Comparison of ENCODE assay signal across 1 cellular context in genomic region chr1:209630383-209631219, GRCh38.
TF ChIP-seq lines count a peak whose summit lies in the region.

No MANE protein-coding gene starts in this region.

TF ChIP-seq in endothelial cell of umbilical vein, 7 proteins besides CTCF, POLR2A, EP300 and RAD21 (continued from another document):
- no peak for TF ChIP-seq EZH2 (IDR thresholded peaks at IDR 0.05; ENCODE audit: borderline replicate concordance, low read depth, low read length, severe bottlenecking)
